Comparison of ENCODE assay signal across 9 cellular contexts in genomic region chr15:72599855-72600464, GRCh38. TPM values are rescaled to one million over a fixed set of nuclear protein-coding genes. Genes with fewer than 3 reads are reported as not detected.
DNase-seq lines count a peak whose midpoint lies in the region; ATAC-seq and TF ChIP-seq lines count a peak whose summit lies in the region.
"Had no signal": no experiment of that assay in that cellular context is flagged by ENCODE, and none has a peak within 500 bp of the region (broad histone marks: within the 10 kb centered on the region; RNA-seq: fewer than 3 reads in every experiment).

No MANE protein-coding gene starts in this region.

- no peaks in the 10 kb centered on the region for H3K36me3 ChIP-seq in GM23248 (ENCODE audit: low read depth)
- H3K36me3 ChIP-seq in OCI-LY7 (ENCODE audit: insufficient read depth, low read length) = no peaks in the 10 kb centered on the region
- H3K36me3 ChIP-seq in colonic mucosa = no peaks in the 10 kb centered on the region

- POLR2A ChIA-PET in OCI-LY7 (lab: Charles Lee) = interaction anchor here (0.6 kb wide), 2 partner anchors 88 to 183 kb away, joined by 4 read pairs; partner anchors contain the start of gene ADPGK

- TF ChIP-seq CTCF in OCI-LY7 (conservative IDR thresholded peaks at IDR 0.05; ENCODE audit: low read length) (peak; percentile 92), colonic mucosa (IDR thresholded peaks at IDR 0.05) (peak; percentile 41)

- H2AFZ ChIP-seq in GM23248 = no peak overlapping the region
- H2AFZ ChIP-seq in OCI-LY7 (ENCODE audit: low read length) = no peak overlapping the region

- ATAC-seq in memory B cell (ENCODE audit: low read depth) = no peak
- no peak for ATAC-seq in HG02885 (IDR thresholded peaks at IDR 0.05; ENCODE audit: poor library complexity, unreplicated experiment)
- ATAC-seq in HG02852 (IDR thresholded peaks at IDR 0.05; ENCODE audit: unreplicated experiment) = no peak

- H3K9ac ChIP-seq in GM23248 (no peak overlapping the region), colonic mucosa (ENCODE audit: low read depth in 2 of 2, low read length in 2 of 2) (no peak overlapping the region)
- H3K9ac ChIP-seq: BLaER1 had no signal

- H3K9me3 ChIP-seq in GM23248 (ENCODE audit: low read depth) = no peaks in the 10 kb centered on the region
- no peaks in the 10 kb centered on the region for H3K9me3 ChIP-seq in OCI-LY7 (ENCODE audit: low read length)
- H3K9me3 ChIP-seq in colonic mucosa = no peaks in the 10 kb centered on the region
- H3K9me3 ChIP-seq: BLaER1 had no signal

- H3K9me2 ChIP-seq in GM23248 (ENCODE audit: insufficient read depth) (no peaks in the 10 kb centered on the region), OCI-LY7 (ENCODE audit: insufficient read depth, low read length) (no peaks in the 10 kb centered on the region)

- H3K4me3 ChIP-seq in GM23248 (no peak overlapping the region), OCI-LY7 (ENCODE audit: low read depth, low read length, poor library complexity, severe bottlenecking) (no peak overlapping the region), colonic mucosa (no peak overlapping the region)
- H3K4me3 ChIP-seq: BLaER1 had no signal

- no peak overlapping the region for H3K4me3 Mint-ChIP-seq in memory B cell

- no peak overlapping the region for H3K27ac Mint-ChIP-seq in memory B cell

- intact Hi-C loops in OCI-LY7 (cut with micrococcal nuclease; ENCODE audit: unreplicated experiment) = loop anchor here (10.0 kb wide), 1 partner anchor 485 kb away; no protein-coding TSS in a partner anchor
- intact Hi-C loops in colonic mucosa (cut with DNase I) = loop anchor here (10.0 kb wide), 1 partner anchor 75 kb away; no protein-coding TSS in a partner anchor

- no peaks in the 10 kb centered on the region for H3K9me3 Mint-ChIP-seq in memory B cell

- H3K27ac ChIP-seq in GM23248 (no peak overlapping the region), OCI-LY7 (ENCODE audit: low read depth, low read length, poor library complexity, severe bottlenecking) (no peak overlapping the region), colonic mucosa (no peak overlapping the region)
- H3K27ac ChIP-seq: BLaER1 had no signal

- CTCF ChIA-PET in OCI-LY7 (lab: Charles Lee; ENCODE audit: unreplicated experiment) = no interaction called here

- DNase-seq in DMS153 treated with DMSO at 0.1 percent for 48 hours (lab: John Stamatoyannopoulos, UW; ENCODE audit: unreplicated experiment) (peak; percentile 4), DMS153 (lab: John Stamatoyannopoulos, UW) (no peak), GM23248 (peak; percentile 65), OCI-LY7 (ENCODE audit: low spot score) (peak; percentile 54), colonic mucosa (peak; percentile 36), memory B cell (ENCODE audit: low spot score in 2 of 2) (peak; percentile 4 to 27)

- H3K4me1 ChIP-seq in GM23248 (ENCODE audit: insufficient read depth) = no peaks in the 10 kb centered on the region
- H3K4me1 ChIP-seq in OCI-LY7 (ENCODE audit: insufficient read depth, low read length, poor library complexity, severe bottlenecking) = no peaks in the 10 kb centered on the region
- no peaks in the 10 kb centered on the region for H3K4me1 ChIP-seq in colonic mucosa
- H3K4me1 ChIP-seq: BLaER1 had no signal

- H3K27me3 ChIP-seq in GM23248 (replicated peaks; ENCODE audit: insufficient read depth) (no peaks in the 10 kb centered on the region), colonic mucosa (no peaks in the 10 kb centered on the region)
- H3K27me3 ChIP-seq: BLaER1 had no signal

- H3F3A ChIP-seq in GM23248 (ENCODE audit: insufficient read depth) = peaks cover 9% of the 10 kb centered on the region

- WGBS in GM23248 (ENCODE audit: low coverage in 1 of 2, low lambda C conversion rate in 2 of 2, missing lambda C conversion rate in 2 of 2), 2 experiments = 2 to 3% methylated on average over 2 of the region's 2 CpGs

- peaks cover 4% of the 10 kb centered on the region for H3K4me1 Mint-ChIP-seq in memory B cell

- H3K79me2 ChIP-seq in GM23248 (ENCODE audit: insufficient read depth) = no peaks in the 10 kb centered on the region
- no peaks in the 10 kb centered on the region for H3K79me2 ChIP-seq in OCI-LY7 (ENCODE audit: insufficient read depth, low read depth, low read length)

- no peaks in the 10 kb centered on the region for H4K20me1 ChIP-seq in GM23248 (ENCODE audit: insufficient read depth)
- H4K20me1 ChIP-seq in OCI-LY7 (ENCODE audit: insufficient read depth, low read length) = 0 out of 2 replicates have a peak, but pooled peaks cover 6% of the 10 kb centered on the region
- H4K20me1 ChIP-seq: BLaER1 had no signal

- no peak overlapping the region for H3K4me2 ChIP-seq in GM23248 (ENCODE audit: unreplicated experiment)
- H3K4me2 ChIP-seq in OCI-LY7 (ENCODE audit: low read length) = no peak overlapping the region
- H3K4me2 ChIP-seq: BLaER1 had no signal

- in situ Hi-C loops in GM23248 (cut with MboI) = loop anchor here (10.0 kb wide), 1 partner anchor 75 kb away; no protein-coding TSS in a partner anchor

- peaks cover 2% of the 10 kb centered on the region for H3K36me3 Mint-ChIP-seq in memory B cell

- TSS peak; percentile 24 for BruUV-seq in OCI-LY7 (replicated peaks; lab: Mats Ljungman, UMichigan)

- H3K27me3 Mint-ChIP-seq in memory B cell = peaks cover 3% of the 10 kb centered on the region

RNA-seq across cellular contexts. Expression of gene GOLGA6B, which starts 54.5 kb away (rescaled TPM):
- total RNA-seq in GM23248 (2014; rRNA removed; shearing (Covaris generic)) = not detected in 2 replicates
- polyA plus RNA-seq in GM23248 (2016; fragmentation: Nextera tagmentation; extraction: Ambion mirVana) = not detected in 2 replicates
- not detected in 2 replicates for total RNA-seq in OCI-LY7 (2014; rRNA removed; shearing (Covaris generic))
- total RNA-seq in OCI-LY7 (2022) (0.53 TPM in 1 of 2 replicates, not detected in the other), colonic mucosa (not detected)
